Comparison of ENCODE assay signal across 19 cellular contexts in genomic region chr13:107005577-107005976, GRCh38.
"Had no signal": no experiment of that assay in that cellular context is flagged by ENCODE, and none has a peak within 500 bp of the region (broad histone marks: within the 10 kb centered on the region; RNA-seq: fewer than 3 reads in every experiment).

No MANE protein-coding gene starts in this region.

- ATAC-seq: foreskin keratinocyte; left colon; mucosa of descending colon; naive thymus-derived CD8-positive, alpha-beta T cell; psoas muscle; right lobe of liver; stimulated activated effector memory CD8-positive, alpha-beta T cell treated with anti-CD3 and anti-CD28 coated beads, Interleukin-12 subunit alpha, Interleukin-12 subunit beta, amount 100 ng/mL, for 72 hours; stimulated activated naive CD8-positive, alpha-beta T cell treated with anti-CD3 and anti-CD28 coated beads, Interleukin-15, Interleukin-2, amounts not matched to agents 100 U/mL and 50 U/mL, for 24 hours had no signal

- H3K36me3 ChIP-seq: neutrophil, right lobe of liver, suprapubic skin, thyroid gland, vagina had no signal

- H3K4me1 Mint-ChIP-seq: naive thymus-derived CD8-positive, alpha-beta T cell; stimulated activated effector memory CD8-positive, alpha-beta T cell treated with anti-CD3 and anti-CD28 coated beads, Interleukin-12 subunit alpha, Interleukin-12 subunit beta, amount 100 ng/mL, for 72 hours had no signal

- H3K9me3 ChIP-seq: mucosa of descending colon, neutrophil, psoas muscle, right lobe of liver, suprapubic skin, thyroid gland, vagina had no signal

- H3K9me3 Mint-ChIP-seq: naive thymus-derived CD8-positive, alpha-beta T cell; type B pancreatic cell had no signal

- H3K4me1 ChIP-seq: foreskin keratinocyte, psoas muscle, right lobe of liver, suprapubic skin, thyroid gland, vagina had no signal

- H3K36me3 Mint-ChIP-seq: naive thymus-derived CD8-positive, alpha-beta T cell; stimulated activated effector memory CD8-positive, alpha-beta T cell treated with anti-CD3 and anti-CD28 coated beads, Interleukin-12 subunit alpha, Interleukin-12 subunit beta, amount 100 ng/mL, for 72 hours; type B pancreatic cell had no signal

- H3K27me3 Mint-ChIP-seq: naive thymus-derived CD8-positive, alpha-beta T cell had no signal

- H3K4me3 ChIP-seq: mucosa of descending colon, psoas muscle, right lobe of liver, suprapubic skin, thyroid gland, vagina had no signal

- H3K4me3 Mint-ChIP-seq: naive thymus-derived CD8-positive, alpha-beta T cell; stimulated activated effector memory CD8-positive, alpha-beta T cell treated with anti-CD3 and anti-CD28 coated beads, Interleukin-12 subunit alpha, Interleukin-12 subunit beta, amount 100 ng/mL, for 72 hours; type B pancreatic cell had no signal

- H3K27ac Mint-ChIP-seq: naive thymus-derived CD8-positive, alpha-beta T cell; stimulated activated effector memory CD8-positive, alpha-beta T cell treated with anti-CD3 and anti-CD28 coated beads, Interleukin-12 subunit alpha, Interleukin-12 subunit beta, amount 100 ng/mL, for 72 hours; type B pancreatic cell had no signal

- H3K27ac ChIP-seq: foreskin keratinocyte, neutrophil, psoas muscle, right lobe of liver, suprapubic skin, thyroid gland, vagina had no signal

- H3K27me3 ChIP-seq: foreskin keratinocyte, neutrophil, right lobe of liver, suprapubic skin, thyroid gland, vagina had no signal

- DNase-seq: dermis blood vessel endothelial cell; erythroblast; foreskin keratinocyte; hippocampal formation; left colon; mucosa of descending colon; naive thymus-derived CD8-positive, alpha-beta T cell; psoas muscle; retina; right lobe of liver; stimulated activated CD4-positive, alpha-beta T cell treated with anti-CD3 and anti-CD28 coated beads, Interleukin-4, amount 100 ng/mL, for 1 hour; stimulated activated CD8-positive, alpha-beta memory T cell treated with anti-CD3 and anti-CD28 coated beads, Interleukin-4, amount 100 ng/mL, for 48 hours; stimulated activated naive CD8-positive, alpha-beta T cell treated with anti-CD3 and anti-CD28 coated beads, Interleukin-15, Interleukin-2, amounts not matched to agents 100 U/mL and 50 U/mL, for 24 hours; thyroid gland had no signal
